In genomic region chr5:171342362-171343111, GRCh38 we compare ENCODE assay signal across 8 cellular contexts.
DNase-seq lines count a peak whose midpoint lies in the region; ATAC-seq and TF ChIP-seq lines count a peak whose summit lies in the region.

No MANE protein-coding gene starts in this region.

- TF ChIP-seq CTCF in AG10803 (conservative IDR thresholded peaks at IDR 0.05; ENCODE audit: low read length) (peak; percentile 88), GM12872 (IDR thresholded peaks at IDR 0.05; ENCODE audit: insufficient read depth, low read depth, low read length) (peak; percentile 62)

- H3K4me3 ChIP-seq in AG10803 (ENCODE audit: low read length): no peak overlapping the region

- DNase-seq in AG10803 (ENCODE audit: low read depth) (peak; percentile 67), NCI-H774 (lab: John Stamatoyannopoulos, UW) (peak; percentile 53), amniotic stem cell (lab: John Stamatoyannopoulos, UW) (peak; percentile 61), inferior parietal cortex (ENCODE audit: extremely low spot score) (peak; percentile 75), GOT3 (lab: John Stamatoyannopoulos, UW) (no peak)
- peak; percentile 4 for DNase-seq in stimulated activated CD8-positive, alpha-beta memory T cell treated with anti-CD3 and anti-CD28 coated beads, Interleukin-12 subunit alpha, Interleukin-12 subunit beta, amount 100 ng/mL, for 1 hour (ENCODE audit: low read depth)

- ATAC-seq in HG03342 (IDR thresholded peaks at IDR 0.05; ENCODE audit: unreplicated experiment): peak; percentile 78
